ENCODE assay signal across 20 cellular contexts in the genomic region with DNA sequence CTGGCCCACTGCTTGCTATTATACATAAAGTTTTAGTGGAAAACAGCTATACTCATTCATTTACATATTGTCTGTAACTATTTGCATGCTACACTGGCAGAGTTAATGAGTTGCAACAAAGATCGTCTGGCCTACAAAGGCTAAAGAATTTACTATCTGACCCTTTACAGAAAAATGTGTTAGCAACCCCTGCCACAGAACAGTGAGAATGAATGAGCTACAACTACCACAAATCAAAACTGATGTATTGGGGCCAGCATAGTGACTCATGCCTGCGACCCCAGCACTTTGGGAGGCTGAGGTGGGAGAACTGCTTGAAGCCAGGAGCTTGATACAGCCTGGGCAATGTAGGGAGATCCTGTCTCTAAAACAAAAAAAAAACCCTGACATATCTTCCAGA.
DNase-seq lines count a peak whose midpoint lies in the region; ATAC-seq and TF ChIP-seq lines count a peak whose summit lies in the region.
"Had no signal": no experiment of that assay in that cellular context is flagged by ENCODE, and none has a peak within 500 bp of the region (broad histone marks: within the 10 kb centered on the region; RNA-seq: fewer than 3 reads in every experiment).

No MANE protein-coding gene starts in this region.

- DNase-seq in NCI-H526 treated with DMSO at 0.1 percent for 48 hours (lab: John Stamatoyannopoulos, UW) (peak; percentile 30), sigmoid colon (no peak), tibial artery (no peak), DMS 273 treated with DMSO at 0.1 percent for 48 hours (lab: John Stamatoyannopoulos, UW) (no peak), HuH-7.5 (ENCODE audit: low spot score) (no peak), head of caudate nucleus (no peak)
- DNase-seq: Caco-2; CD4-positive, CD25-positive, alpha-beta regulatory T cell; CD8-positive, alpha-beta T cell; DMS79; EL; GDM1; GM23248; H9 had no signal

- no peaks in the 10 kb centered on the region for H3K27me3 ChIP-seq in gastroesophageal sphincter
- H3K27me3 ChIP-seq in sigmoid colon = no peaks in the 10 kb centered on the region
- no peaks in the 10 kb centered on the region for H3K27me3 ChIP-seq in tibial artery
- H3K27me3 ChIP-seq: BLaER1 had no signal

- TF ChIP-seq EP300 in gastroesophageal sphincter (IDR thresholded peaks at IDR 0.05) (no peak), sigmoid colon (IDR thresholded peaks at IDR 0.05) (no peak)

- no peak overlapping the region for H3K4me3 ChIP-seq in gastroesophageal sphincter
- no peak overlapping the region for H3K4me3 ChIP-seq in sigmoid colon
- H3K4me3 ChIP-seq in tibial artery = no peak overlapping the region
- H3K4me3 ChIP-seq: BLaER1, GM12878, GM23248 had no signal

- TF ChIP-seq POLR2A in gastroesophageal sphincter (IDR thresholded peaks at IDR 0.05) (no peak), sigmoid colon (IDR thresholded peaks at IDR 0.05) (no peak)

- H3K36me3 ChIP-seq in gastroesophageal sphincter = peaks cover 9 to 92% of the 10 kb centered on the region in 2 donors
- peaks cover 46 to 100% (median 85%) of the 10 kb centered on the region in 4 donors for H3K36me3 ChIP-seq in sigmoid colon
- H3K36me3 ChIP-seq in tibial artery = peaks cover 94 to 98% (median 96%) of the 10 kb centered on the region in 3 donors
- H3K36me3 ChIP-seq: BLaER1 had no signal

- ATAC-seq in gastroesophageal sphincter = no peak
- ATAC-seq: CD8-positive, alpha-beta T cell; GM12878; HCT116 had no signal

- TF ChIP-seq CTCF in gastroesophageal sphincter (IDR thresholded peaks at IDR 0.05) (no peak), sigmoid colon (IDR thresholded peaks at IDR 0.05) (no peak), tibial artery (IDR thresholded peaks at IDR 0.05) (no peak)

- WGBS in gastroesophageal sphincter (ENCODE audit: low coverage in 1 of 2), 2 donors = 12 to 36% methylated on average over 2 of the region's 2 CpGs
- WGBS in sigmoid colon, 2 donors = 49 to 66% methylated on average over 2 of the region's 2 CpGs

- H3K27ac ChIP-seq in gastroesophageal sphincter = peak overlapping the region; percentile 17 to 78 (median 72)
- H3K27ac ChIP-seq in sigmoid colon = peak overlapping the region; percentile 55 to 95 (median 72)
- H3K27ac ChIP-seq in tibial artery = peak overlapping the region; percentile 51 to 74
- H3K27ac ChIP-seq: 22Rv1, BLaER1, C4-2B, GM23248 had no signal

- H3K9me3 ChIP-seq in gastroesophageal sphincter = no peaks in the 10 kb centered on the region
- peaks cover 0 to 4% (median 0%) of the 10 kb centered on the region in 4 donors for H3K9me3 ChIP-seq in sigmoid colon
- no peaks in the 10 kb centered on the region for H3K9me3 ChIP-seq in tibial artery
- H3K9me3 ChIP-seq: Caco-2 had no signal

- H3K4me1 ChIP-seq in gastroesophageal sphincter (peaks cover 0 to 95% (median 4%) of the 10 kb centered on the region in 3 donors), sigmoid colon (peaks cover 0 to 92% (median 64%) of the 10 kb centered on the region in 4 donors), tibial artery (peaks cover 0 to 36% (median 2%) of the 10 kb centered on the region in 4 donors)
- H3K4me1 ChIP-seq: Caco-2 had no signal

- intact Hi-C loops in sigmoid colon (cut with DNase I) = loop anchor here (10.0 kb wide), 1 partner anchor 431 kb away; no protein-coding TSS in a partner anchor
- intact Hi-C loops in tibial artery (cut with DNase I; ENCODE audit: low total_unique reads) = loop anchor here (10.0 kb wide), 1 partner anchor 361 kb away; no protein-coding TSS in a partner anchor
- intact Hi-C loops in head of caudate nucleus (cut with DNase I) = no loop called here
